13 cellular contexts compared by ENCODE assay signal in the genomic region with DNA sequence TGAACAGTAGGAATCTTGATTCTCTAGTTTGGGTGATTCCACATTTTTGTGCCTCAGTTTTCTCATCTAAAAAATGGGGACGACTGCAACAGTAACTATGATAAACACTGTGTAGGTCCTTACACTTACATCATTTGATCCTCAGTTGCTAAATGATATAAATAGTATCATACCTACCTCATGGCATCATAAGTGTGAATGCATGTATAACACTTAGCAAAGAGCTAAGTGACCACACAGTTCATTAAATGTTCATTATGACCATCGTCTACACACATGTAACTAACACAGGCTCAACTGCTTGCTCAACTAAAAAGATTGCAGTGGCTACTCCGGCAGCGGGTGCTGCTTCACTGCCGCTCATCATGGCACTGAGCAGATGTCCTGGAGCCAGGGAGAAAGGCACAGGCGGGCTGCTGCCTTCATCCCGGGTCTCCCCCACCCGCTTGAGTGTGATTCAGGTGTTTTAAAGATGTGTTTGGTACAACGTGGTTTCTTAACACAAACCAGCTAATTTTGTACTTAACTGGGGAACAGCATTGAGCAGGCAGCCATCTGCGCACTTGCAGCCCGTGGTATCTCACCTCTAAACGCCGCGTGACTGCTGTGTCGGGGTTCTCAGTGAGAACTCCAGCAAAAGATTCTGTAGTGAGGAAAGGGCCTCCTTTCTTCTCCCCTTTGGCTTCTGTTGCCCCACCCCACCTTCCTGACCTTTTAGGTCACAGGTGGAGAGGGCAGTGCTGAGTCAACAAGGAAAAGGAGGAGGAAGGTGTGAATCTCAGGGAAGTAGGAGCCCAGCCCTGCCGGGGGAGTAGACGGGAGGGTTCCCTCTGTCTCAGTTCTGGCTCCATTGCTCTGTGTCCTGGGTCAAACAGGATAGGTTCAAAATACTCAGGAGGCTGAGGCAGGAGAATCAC. TPM values are rescaled to one million over a fixed set of nuclear protein-coding genes. Genes with fewer than 3 reads are reported as not detected.
A peak's percentile ranks its signal among the peaks of the same experiment; 100 is the strongest.
DNase-seq lines count a peak whose midpoint lies in the region; ATAC-seq and TF ChIP-seq lines count a peak whose summit lies in the region.
"Had no signal": no experiment of that assay in that cellular context is flagged by ENCODE, and none has a peak within 500 bp of the region (broad histone marks: within the 10 kb centered on the region; RNA-seq: fewer than 3 reads in every experiment).

No MANE protein-coding gene starts in this region.

- H3K36me3 Mint-ChIP-seq in activated naive CD4-positive, alpha-beta T cell treated with anti-CD3 and anti-CD28 coated beads for 36 hours (ENCODE audit: low read depth): peaks cover 33% of the 10 kb centered on the region
- peaks cover 9 to 17% of the 10 kb centered on the region in 2 donors for H3K36me3 Mint-ChIP-seq in activated naive CD4-positive, alpha-beta T cell treated with anti-CD3 and anti-CD28 coated beads, Interleukin-2, amount 50 U/mL, for 72 hours
- H3K36me3 Mint-ChIP-seq in activated CD8-positive, alpha-beta T cell treated with anti-CD3 and anti-CD28 coated beads for 36 hours (ENCODE audit: low read depth): peaks cover 37% of the 10 kb centered on the region

- no peak overlapping the region for H3K4me3 Mint-ChIP-seq in activated naive CD4-positive, alpha-beta T cell treated with anti-CD3 and anti-CD28 coated beads for 36 hours
- no peak overlapping the region for H3K4me3 Mint-ChIP-seq in activated CD8-positive, alpha-beta T cell treated with anti-CD3 and anti-CD28 coated beads for 36 hours

- H3K9me3 ChIP-seq in subcutaneous abdominal adipose tissue (ENCODE audit: control insufficient read depth in 5 of 5, low read length in 5 of 5): no peaks in the 10 kb centered on the region

- H3K9me3 Mint-ChIP-seq in activated naive CD4-positive, alpha-beta T cell treated with anti-CD3 and anti-CD28 coated beads for 36 hours: no peaks in the 10 kb centered on the region
- H3K9me3 Mint-ChIP-seq in activated naive CD4-positive, alpha-beta T cell treated with anti-CD3 and anti-CD28 coated beads, Interleukin-2, amount 50 U/mL, for 72 hours: no peaks in the 10 kb centered on the region
- H3K9me3 Mint-ChIP-seq in activated CD8-positive, alpha-beta T cell treated with anti-CD3 and anti-CD28 coated beads for 36 hours: no peaks in the 10 kb centered on the region

- CTCF ChIA-PET in activated naive CD4-positive, alpha-beta T cell treated with anti-CD3 and anti-CD28 coated beads for 36 hours (lab: Charles Lee): interaction anchor here (0.5 to 4.2 kb wide), 19 partner anchors 10 to 295 kb away, joined by 3 to 42 read pairs (median 4); a partner anchor contains a TSS
- CTCF ChIA-PET in activated CD8-positive, alpha-beta T cell treated with anti-CD3 and anti-CD28 coated beads for 36 hours (lab: Charles Lee): interaction anchor here (0.8 to 5.5 kb wide), 24 partner anchors 8 to 295 kb away, joined by 3 to 60 read pairs (median 6); a partner anchor contains a TSS

- peaks cover 0 to 26% (median 4%) of the 10 kb centered on the region in 5 donors for H3K4me1 ChIP-seq in subcutaneous abdominal adipose tissue (ENCODE audit: control insufficient read depth in 5 of 5, insufficient read depth in 5 of 5, low read length in 5 of 5)

- peaks cover 29% of the 10 kb centered on the region for H3K4me1 Mint-ChIP-seq in activated naive CD4-positive, alpha-beta T cell treated with anti-CD3 and anti-CD28 coated beads for 36 hours (ENCODE audit: low read depth)
- H3K4me1 Mint-ChIP-seq in activated CD8-positive, alpha-beta T cell treated with anti-CD3 and anti-CD28 coated beads for 36 hours (ENCODE audit: low read depth): peaks cover 33% of the 10 kb centered on the region

- H3K4me3 ChIP-seq in subcutaneous abdominal adipose tissue (ENCODE audit: low read depth in 1 of 5, low read length in 5 of 5): no peak overlapping the region
- H3K4me3 ChIP-seq: coronary artery had no signal

- no peak for ATAC-seq in activated naive CD4-positive, alpha-beta T cell treated with anti-CD3 and anti-CD28 coated beads, Interleukin-2, amount 50 U/mL, for 72 hours
- ATAC-seq in activated CD8-positive, alpha-beta T cell treated with anti-CD3 and anti-CD28 coated beads for 36 hours: no peak
- ATAC-seq in left colon: peak; percentile 20

- peaks cover 2 to 57% (median 31%) of the 10 kb centered on the region in 5 donors for H3K36me3 ChIP-seq in subcutaneous abdominal adipose tissue (ENCODE audit: control insufficient read depth in 5 of 5, insufficient read depth in 5 of 5, low read length in 5 of 5)

- no peak overlapping the region for H3K9ac ChIP-seq in subcutaneous abdominal adipose tissue (ENCODE audit: low read length in 5 of 5)

- no peak for TF ChIP-seq CTCF in activated CD8-positive, alpha-beta T cell treated with anti-CD3 and anti-CD28 coated beads for 36 hours (IDR thresholded peaks at IDR 0.05)

- intact Hi-C loops in activated naive CD4-positive, alpha-beta T cell treated with anti-CD3 and anti-CD28 coated beads for 36 hours (cut with micrococcal nuclease): loop anchor here (5.0 kb wide), 1 partner anchor 197 kb away; a partner anchor contains a TSS
- intact Hi-C loops in activated CD8-positive, alpha-beta T cell treated with anti-CD3 and anti-CD28 coated beads for 36 hours (cut with micrococcal nuclease): loop anchor here (10.0 kb wide), 1 partner anchor 231 kb away; a partner anchor contains a TSS
- intact Hi-C loops in left colon (cut with DNase I, micrococcal nuclease): no loop called here

- H3K27ac Mint-ChIP-seq in activated naive CD4-positive, alpha-beta T cell treated with anti-CD3 and anti-CD28 coated beads for 36 hours: peak overlapping the region; percentile 41
- H3K27ac Mint-ChIP-seq in activated naive CD4-positive, alpha-beta T cell treated with anti-CD3 and anti-CD28 coated beads, Interleukin-2, amount 50 U/mL, for 72 hours: no peak overlapping the region
- H3K27ac Mint-ChIP-seq in activated CD8-positive, alpha-beta T cell treated with anti-CD3 and anti-CD28 coated beads for 36 hours: peak overlapping the region; percentile 92

- POLR2A ChIA-PET in activated CD8-positive, alpha-beta T cell treated with anti-CD3 and anti-CD28 coated beads for 36 hours (lab: Charles Lee): interaction anchor here (0.6 to 1.7 kb wide), 5 partner anchors 15 to 296 kb away, joined by 3 to 4 read pairs (median 3); a partner anchor contains a TSS

- no peaks in the 10 kb centered on the region for H3K27me3 ChIP-seq in subcutaneous abdominal adipose tissue (ENCODE audit: control insufficient read depth in 5 of 5, insufficient read depth in 4 of 5, low read length in 5 of 5)

- peak overlapping the region; percentile 30 for H3K27ac ChIP-seq in subcutaneous abdominal adipose tissue (ENCODE audit: low read depth, low read length)

- DNase-seq in activated naive CD4-positive, alpha-beta T cell treated with anti-CD3 and anti-CD28 coated beads for 36 hours: no peak
- no peak for DNase-seq in activated naive CD4-positive, alpha-beta T cell treated with anti-CD3 and anti-CD28 coated beads, Interleukin-2, amount 50 U/mL, for 72 hours (ENCODE audit: low spot score in 2 of 2)
- DNase-seq in activated CD8-positive, alpha-beta T cell treated with anti-CD3 and anti-CD28 coated beads for 36 hours: no peak
- DNase-seq in left colon: peak in 1 of 2 donors; percentile 25
- DNase-seq in ecto neural progenitor cell (ENCODE audit: low spot score): no peak
- no peak for DNase-seq in HCEC 1CT
- no peak for DNase-seq in HUDEP-2 (lab: John Stamatoyannopoulos, UW; ENCODE audit: unreplicated experiment in 76 of 76)
- DNase-seq: activated naive CD4-positive, alpha-beta T cell treated with anti-CD3 and anti-CD28 coated beads, Interleukin-2, amount 50 U/mL, for 16 hours; EL; NCI-H226 had no signal

- H3K27me3 Mint-ChIP-seq in activated naive CD4-positive, alpha-beta T cell treated with anti-CD3 and anti-CD28 coated beads for 36 hours (ENCODE audit: low read depth): no peaks in the 10 kb centered on the region
- H3K27me3 Mint-ChIP-seq in activated CD8-positive, alpha-beta T cell treated with anti-CD3 and anti-CD28 coated beads for 36 hours: no peaks in the 10 kb centered on the region

RNA-seq across cellular contexts. Expression of a gene that starts 11.7 kb away (rescaled TPM):
- 100 to 1,000 TPM; 117 to 119 TPM for total RNA-seq in activated naive CD4-positive, alpha-beta T cell treated with anti-CD3 and anti-CD28 coated beads for 36 hours
- total RNA-seq in activated naive CD4-positive, alpha-beta T cell treated with anti-CD3 and anti-CD28 coated beads, Interleukin-2, amount 50 U/mL, for 72 hours: 100 to 1,000 TPM; 181 to 204 TPM
- total RNA-seq in activated CD8-positive, alpha-beta T cell treated with anti-CD3 and anti-CD28 coated beads for 36 hours: 100 to 1,000 TPM; 183 to 189 TPM
- 1,000 to 10,000 TPM in 1 of 2 donors, 100 to 1,000 TPM in 1; 971 to 1,150 TPM for total RNA-seq in left colon

RNA-seq across cellular contexts. Expression of a gene that starts 16.8 kb away (rescaled TPM):
- 100 to 1,000 TPM; 299 to 324 TPM for total RNA-seq in activated naive CD4-positive, alpha-beta T cell treated with anti-CD3 and anti-CD28 coated beads for 36 hours
- total RNA-seq in activated naive CD4-positive, alpha-beta T cell treated with anti-CD3 and anti-CD28 coated beads, Interleukin-2, amount 50 U/mL, for 72 hours: 100 to 1,000 TPM; 282 to 299 TPM
- total RNA-seq in activated CD8-positive, alpha-beta T cell treated with anti-CD3 and anti-CD28 coated beads for 36 hours: 100 to 1,000 TPM; 306 to 308 TPM
- total RNA-seq in left colon: 100 to 1,000 TPM; 343 to 430 TPM

RNA-seq across cellular contexts. Expression of a gene that starts 18.0 kb away (rescaled TPM):
- total RNA-seq in activated naive CD4-positive, alpha-beta T cell treated with anti-CD3 and anti-CD28 coated beads for 36 hours: 100 to 1,000 TPM; 135 to 148 TPM
- 100 to 1,000 TPM; 225 to 247 TPM for total RNA-seq in activated naive CD4-positive, alpha-beta T cell treated with anti-CD3 and anti-CD28 coated beads, Interleukin-2, amount 50 U/mL, for 72 hours
- total RNA-seq in activated CD8-positive, alpha-beta T cell treated with anti-CD3 and anti-CD28 coated beads for 36 hours: 100 to 1,000 TPM; 166 to 174 TPM
- 1 to 10 TPM; 2.9 to 6.6 TPM for total RNA-seq in left colon
- total RNA-seq: RPMI7951 had no signal

Comparison
In these comparisons a context has a peak if more than half of its experiments do, and no peak if none do; other contexts are left out.
1. H3K27ac Mint-ChIP-seq: peak in activated naive CD4-positive, alpha-beta T cell treated with anti-CD3 and anti-CD28 coated beads for 36 hours (single experiment) and activated CD8-positive, alpha-beta T cell treated with anti-CD3 and anti-CD28 coated beads for 36 hours (single experiment); none in activated naive CD4-positive, alpha-beta T cell treated with anti-CD3 and anti-CD28 coated beads, Interleukin-2, amount 50 U/mL, for 72 hours (0 of 2).
2. RNA of a gene that starts 11.7 kb away (total RNA-seq): 971 to 1,150 TPM in left colon; 181 to 204 TPM in activated naive CD4-positive, alpha-beta T cell treated with anti-CD3 and anti-CD28 coated beads, Interleukin-2, amount 50 U/mL, for 72 hours, 183 to 189 TPM in activated CD8-positive, alpha-beta T cell treated with anti-CD3 and anti-CD28 coated beads for 36 hours and 117 to 119 TPM in activated naive CD4-positive, alpha-beta T cell treated with anti-CD3 and anti-CD28 coated beads for 36 hours; every median in the first group is over 4 times any median in the second.
3. RNA of a gene that starts 18.0 kb away (total RNA-seq): 225 to 247 TPM in activated naive CD4-positive, alpha-beta T cell treated with anti-CD3 and anti-CD28 coated beads, Interleukin-2, amount 50 U/mL, for 72 hours, 166 to 174 TPM in activated CD8-positive, alpha-beta T cell treated with anti-CD3 and anti-CD28 coated beads for 36 hours and 135 to 148 TPM in activated naive CD4-positive, alpha-beta T cell treated with anti-CD3 and anti-CD28 coated beads for 36 hours; 2.9 to 6.6 TPM in left colon; every median in the first group is over 10 times any median in the second.
4. intact Hi-C loops: an anchor here in activated naive CD4-positive, alpha-beta T cell treated with anti-CD3 and anti-CD28 coated beads for 36 hours (5.0 kb wide) and activated CD8-positive, alpha-beta T cell treated with anti-CD3 and anti-CD28 coated beads for 36 hours (10.0 kb wide); none called in left colon.